In the genomic region with DNA sequence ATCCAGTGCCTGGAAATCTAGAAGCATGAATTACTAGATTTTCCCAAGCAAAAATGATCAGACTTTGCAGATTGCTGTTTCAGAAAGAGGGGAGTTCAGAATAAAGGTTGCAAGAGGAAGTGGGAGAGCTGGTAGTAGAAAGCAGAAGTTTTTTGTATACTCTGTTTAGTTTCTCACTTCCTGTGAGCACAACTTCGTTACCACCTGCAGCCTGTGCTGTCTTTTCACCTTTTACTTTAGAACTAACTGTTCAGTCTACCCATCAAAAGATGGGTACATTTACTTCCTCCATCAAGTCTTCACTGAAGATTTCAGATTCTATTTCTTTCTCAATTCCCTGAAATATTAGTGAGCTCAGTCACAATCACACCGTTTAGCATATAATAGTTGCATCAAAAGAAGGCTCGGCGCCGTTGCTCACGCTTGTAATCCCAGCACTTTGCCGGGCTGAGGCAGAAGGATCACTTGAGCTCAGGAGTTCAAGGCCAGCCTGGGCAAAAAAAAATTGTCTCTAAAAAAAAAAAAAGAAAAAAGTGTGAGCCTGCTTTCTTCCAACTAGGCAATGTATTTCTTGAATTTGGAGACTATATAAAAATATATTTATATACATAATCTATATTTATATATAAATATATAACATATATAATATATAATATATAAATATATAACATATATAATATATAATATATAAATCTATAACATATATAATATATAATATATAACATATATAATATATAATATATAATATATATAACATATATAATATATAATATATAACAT, we compare ENCODE assay signal across 8 cellular contexts. TPM values are rescaled to one million over a fixed set of nuclear protein-coding genes. Genes with fewer than 3 reads are reported as not detected.
DNase-seq lines count a peak whose midpoint lies in the region; ATAC-seq and TF ChIP-seq lines count a peak whose summit lies in the region.

No MANE protein-coding gene starts in this region.

- peak overlapping the region; percentile 36 for H2AFZ ChIP-seq in osteoblast (ENCODE audit: low read length)

- no peaks in the 10 kb centered on the region for H4K20me1 ChIP-seq in osteoblast (ENCODE audit: insufficient read depth, low read length)

- peak; percentile 57 for ATAC-seq in HG02938 (IDR thresholded peaks at IDR 0.05; ENCODE audit: unreplicated experiment)

- H3K27me3 ChIP-seq in osteoblast (ENCODE audit: insufficient read depth, low read length), result no peaks in the 10 kb centered on the region

- no peaks in the 10 kb centered on the region for H3K9me3 ChIP-seq in osteoblast (ENCODE audit: low read depth, low read length)

- H3K79me2 ChIP-seq in osteoblast (ENCODE audit: insufficient read depth, low read length), result peaks cover 20% of the 10 kb centered on the region

- peaks cover 2% of the 10 kb centered on the region for H3K36me3 ChIP-seq in osteoblast (ENCODE audit: insufficient read depth, low read length)

- H3K4me2 ChIP-seq in osteoblast (ENCODE audit: insufficient read depth, low read length), result no peak overlapping the region

- no peak overlapping the region for H3K27ac ChIP-seq in osteoblast (ENCODE audit: low read depth, low read length)

- no peak for TF ChIP-seq CTCF in osteoblast (IDR thresholded peaks at IDR 0.05; ENCODE audit: extremely low read depth, low read depth, low read length)

- peaks cover 11% of the 10 kb centered on the region for H3K4me1 ChIP-seq in osteoblast (ENCODE audit: insufficient read depth, low read length)

- DNase-seq in activated CD4-positive, alpha-beta T cell treated with anti-CD3 and anti-CD28 coated beads for 48 hours, result peak; percentile 9
- no peak for DNase-seq in activated CD4-positive, alpha-beta T cell treated with anti-CD3 and anti-CD28 coated beads, Interleukin-2, amount 50 U/mL, for 1 hour
- DNase-seq in RPMI8226 (peak; percentile 82), osteoblast (ENCODE audit: insufficient read length, low spot score, missing footprints) (no peak), foreskin melanocyte (no peak), putamen (ENCODE audit: low spot score) (no peak)
- DNase-seq in activated effector memory CD4-positive, alpha-beta T cell treated with Interleukin-2 at 50 U/mL for 16 hours, result no peak

- no peak overlapping the region for H3K4me3 ChIP-seq in osteoblast (ENCODE audit: insufficient read depth, low read length)

RNA-seq across cellular contexts. Expression of a gene that starts 1.8 kb away (rescaled TPM):
- 10.6 and 10.9 TPM in 2 replicates for total RNA-seq in osteoblast

RNA-seq across cellular contexts. Expression of a gene that starts 36.1 kb away (rescaled TPM):
- 1,105 and 1,475 TPM in 2 replicates for total RNA-seq in osteoblast

RNA-seq across cellular contexts. Expression of a gene that starts 45.7 kb away (rescaled TPM):
- 22.8 and 23.3 TPM in 2 replicates for total RNA-seq in osteoblast

RNA-seq across cellular contexts. Expression of a gene that starts 56.4 kb away (rescaled TPM):
- 8.3 and 11.2 TPM in 2 replicates for total RNA-seq in osteoblast

Comparison
In these comparisons a context has a peak if more than half of its experiments do, and no peak if none do; other contexts are left out.
1. DNase-seq: peak in activated CD4-positive, alpha-beta T cell treated with anti-CD3 and anti-CD28 coated beads for 48 hours (single experiment) and RPMI8226 (single experiment); none in activated CD4-positive, alpha-beta T cell treated with anti-CD3 and anti-CD28 coated beads, Interleukin-2, amount 50 U/mL, for 1 hour (single experiment), osteoblast (single experiment), foreskin melanocyte (single experiment), putamen (single experiment) and activated effector memory CD4-positive, alpha-beta T cell treated with Interleukin-2 at 50 U/mL for 16 hours (single experiment).